In the genomic region with DNA sequence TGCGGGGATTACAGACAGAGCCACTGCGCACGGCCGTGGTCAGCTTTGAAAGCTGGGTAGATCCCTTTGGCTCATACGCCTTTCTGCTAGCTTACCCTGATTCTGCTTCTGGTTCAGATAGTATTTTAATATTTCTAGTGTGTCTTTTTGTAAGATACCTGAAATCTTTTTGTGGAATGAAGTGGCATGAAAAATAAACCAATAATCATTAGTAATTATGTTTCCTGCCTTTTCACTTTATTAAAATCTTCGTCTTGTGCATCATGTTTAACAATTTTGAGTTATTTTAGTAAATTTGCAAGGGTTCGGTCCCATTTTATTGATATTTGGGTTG, we compare ENCODE assay signal across 8 cellular contexts.
A peak's percentile ranks its signal among the peaks of the same experiment; 100 is the strongest.
DNase-seq lines count a peak whose midpoint lies in the region; ATAC-seq and TF ChIP-seq lines count a peak whose summit lies in the region.
"Not testable (repeated sequence)": the region's sequence is repeated elsewhere in the genome, so short reads cannot be mapped to it uniquely, and the experiment has no call there.

No MANE protein-coding gene starts in this region.

- peak overlapping the region; percentile 77 to 85 (median 78) for H3K4me3 Mint-ChIP-seq in T-cell

- not testable (repeated sequence) for ATAC-seq in T-cell (replicated peaks in 1 of 4); thoracic aorta (ENCODE audit: insufficient number of reproducible peaks, low FRiP score, low read depth)
- peak; percentile 6 for ATAC-seq in left lobe of liver

- peak overlapping the region; percentile 57 to 74 for H3K27ac Mint-ChIP-seq in T-cell

- peak overlapping the region; percentile 33 for H3K4me2 ChIP-seq in neuronal stem cell (ENCODE audit: insufficient read depth, low read length, poor library complexity, severe bottlenecking)

- H2AFZ ChIP-seq in neuronal stem cell (ENCODE audit: low read length): peak overlapping the region; percentile 95

- not testable (repeated sequence) for H2AK5ac ChIP-seq in neuronal stem cell (ENCODE audit: low read depth, low read length)

- peak overlapping the region; percentile 64 for H3K9ac ChIP-seq in HUES6 (ENCODE audit: low read length)
- H3K9ac ChIP-seq in neuronal stem cell (ENCODE audit: low read depth, low read length, poor library complexity): not testable (repeated sequence)

- H3K27me3 ChIP-seq in HUES6 (ENCODE audit: control insufficient read depth, insufficient read depth, low read length); adrenal gland; neuronal stem cell (ENCODE audit: control insufficient read depth in 3 of 3, insufficient read depth in 3 of 3, low read depth in 1 of 3, low read length in 3 of 3); thoracic aorta (replicated peaks; ENCODE audit: insufficient read depth): not testable (repeated sequence)

- H3K14ac ChIP-seq in neuronal stem cell (ENCODE audit: low read length): not testable (repeated sequence)

- H3K4ac ChIP-seq in neuronal stem cell (ENCODE audit: low read length): not testable (repeated sequence)

- not testable (repeated sequence) for H3K27me3 Mint-ChIP-seq in T-cell

- intact Hi-C loops in adrenal gland (cut with DNase I): not testable (repeated sequence)

- TF ChIP-seq POLR2A in adrenal gland (IDR thresholded peaks at IDR 0.05): not testable (repeated sequence)

- not testable (repeated sequence) for H4K91ac ChIP-seq in neuronal stem cell (ENCODE audit: low read depth, low read length, poor library complexity)

- not testable (repeated sequence) for H2BK120ac ChIP-seq in neuronal stem cell (ENCODE audit: low read depth, low read length)

- not testable (repeated sequence) for TF ChIP-seq CTCF in C4-2B (conservative IDR thresholded peaks at IDR 0.05); adrenal gland (IDR thresholded peaks at IDR 0.05); epithelial cell of proximal tubule (conservative IDR thresholded peaks at IDR 0.05; ENCODE audit: low read depth, low read length); thoracic aorta (IDR thresholded peaks at IDR 0.05)

- peaks cover 8 to 12% (median 10%) of the 10 kb centered on the region in 3 donors for H3K4me1 Mint-ChIP-seq in T-cell

- not testable (repeated sequence) for H3K4me1 ChIP-seq in HUES6 (ENCODE audit: control insufficient read depth, insufficient read depth, low read length); adrenal gland (replicated peaks in 1 of 2); neuronal stem cell (ENCODE audit: control insufficient read depth in 2 of 2, insufficient read depth in 1 of 2, low read depth in 1 of 2, low read length in 2 of 2); thoracic aorta (ENCODE audit: control insufficient read depth in 1 of 2, low read depth in 2 of 2)

- H3K9me3 ChIP-seq in HUES6 (ENCODE audit: control insufficient read depth, insufficient read depth, low read depth, low read length); adrenal gland (replicated peaks in 1 of 3); neuronal stem cell (replicated peaks in 1 of 2; ENCODE audit: control insufficient read depth in 2 of 2, insufficient read depth in 1 of 2, low read depth in 1 of 2, low read length in 2 of 2); thoracic aorta: not testable (repeated sequence)

- H3K36me3 Mint-ChIP-seq in T-cell: not testable (repeated sequence)

- not testable (repeated sequence) for H2BK12ac ChIP-seq in neuronal stem cell (ENCODE audit: low read length)

- H3K4me3 ChIP-seq in HUES6 (ENCODE audit: low read depth, low read length) (peak overlapping the region; percentile 69), adrenal gland (peak overlapping the region in 3 of 4 donors; percentile 59 to 87 (median 75)), epithelial cell of proximal tubule (ENCODE audit: low read depth, low read length) (peak overlapping the region; percentile 70), neuronal stem cell (ENCODE audit: low read length in 2 of 2) (peak overlapping the region; percentile 44 to 77), thoracic aorta (peak overlapping the region; percentile 99)

- H3K79me1 ChIP-seq in neuronal stem cell (ENCODE audit: low read depth, low read length): not testable (repeated sequence)

- 35 to 44% (median 38%) methylated on average over 7 of the region's 7 CpGs for WGBS in adrenal gland, 4 donors
- WGBS in neuronal stem cell (ENCODE audit: extremely low coverage in 2 of 2, insufficient read length in 2 of 2, insufficient replicate concordance in 1 of 2), 2 donors: no CpG with 5 or more reads among the region's 7 CpGs

- not testable (repeated sequence) for H2BK5ac ChIP-seq in neuronal stem cell (ENCODE audit: low read length)

- CTCF ChIA-PET in T-cell (lab: Charles Lee): not testable (repeated sequence)

- H3K23ac ChIP-seq in neuronal stem cell (ENCODE audit: low read depth, low read length, poor library complexity): not testable (repeated sequence)

- H2BK15ac ChIP-seq in neuronal stem cell (ENCODE audit: low read length): not testable (repeated sequence)

- H3K36me3 ChIP-seq in HUES6 (ENCODE audit: control insufficient read depth, insufficient read depth, low read length); adrenal gland (replicated peaks in 1 of 2); neuronal stem cell (replicated peaks in 1 of 2; ENCODE audit: control insufficient read depth in 2 of 2, insufficient read depth in 2 of 2, low read length in 2 of 2); thoracic aorta: not testable (repeated sequence)

- peak overlapping the region; percentile 90 for H3K18ac ChIP-seq in neuronal stem cell (ENCODE audit: low read length)

- H3K9me3 Mint-ChIP-seq in T-cell: not testable (repeated sequence)

- DNase-seq in T-cell; adrenal gland; epithelial cell of proximal tubule (ENCODE audit: low read depth); left lobe of liver (ENCODE audit: low spot score); neuronal stem cell (ENCODE audit: low spot score); thoracic aorta (ENCODE audit: low spot score): not testable (repeated sequence)

- H3K27ac ChIP-seq in C4-2B (peak overlapping the region; percentile 73; the same call in 1 of the 2 replicates), adrenal gland (peak overlapping the region in 3 of 5 donors; percentile 83 to 88 (median 84)), neuronal stem cell (replicated peaks; ENCODE audit: low read length) (peak overlapping the region; percentile 46), thoracic aorta (peak overlapping the region; percentile 74 to 85)
- H3K27ac ChIP-seq in HUES6 (ENCODE audit: low read depth, low read length): not testable (repeated sequence)

- POLR2A ChIA-PET in T-cell (lab: Charles Lee): not testable (repeated sequence)

- not testable (repeated sequence) for H4K8ac ChIP-seq in neuronal stem cell (ENCODE audit: low read depth, low read length)
